Comparison of ENCODE assay signal across 9 cellular contexts in the genomic region with DNA sequence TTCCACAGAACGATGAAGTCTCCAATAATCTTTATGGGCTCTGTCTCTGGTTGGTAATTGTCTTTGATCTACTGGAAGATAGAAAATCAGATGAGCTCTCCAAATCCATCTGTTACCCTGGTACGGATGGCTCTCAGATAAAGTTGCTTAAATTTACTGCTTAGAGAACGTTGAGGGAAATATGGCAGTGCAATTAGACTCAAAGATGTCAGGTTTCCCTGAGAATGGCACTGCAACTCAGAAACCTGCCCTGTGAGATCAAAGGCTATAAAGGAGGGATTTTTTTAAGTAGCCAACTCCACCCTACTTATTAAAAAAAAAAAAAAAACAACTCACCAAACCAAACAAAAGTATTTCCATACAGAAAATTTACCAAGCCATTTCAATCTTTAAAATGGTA. TPM values are rescaled to one million over a fixed set of nuclear protein-coding genes. Genes with fewer than 3 reads are reported as not detected.
DNase-seq lines count a peak whose midpoint lies in the region; ATAC-seq and TF ChIP-seq lines count a peak whose summit lies in the region.
"Had no signal": no experiment of that assay in that cellular context is flagged by ENCODE, and none has a peak within 500 bp of the region (broad histone marks: within the 10 kb centered on the region; RNA-seq: fewer than 3 reads in every experiment).

No MANE protein-coding gene starts in this region.

- peaks cover 43% of the 10 kb centered on the region for H3K36me3 Mint-ChIP-seq in MCF 10A (ENCODE audit: insufficient read depth, unreplicated experiment)

- DNase-seq in MCF 10A (ENCODE audit: unreplicated experiment): no peak
- no peak for DNase-seq in osteoblast (ENCODE audit: insufficient read length, low spot score, missing footprints)
- no peak for DNase-seq in HCEC 1CT
- DNase-seq in NCI-H510A (lab: John Stamatoyannopoulos, UW): no peak
- no peak for DNase-seq in RPMI8226

- CTCF ChIA-PET in MCF 10A (lab: Yijun Ruan, JAX): interaction anchor here (0.7 to 14.7 kb wide), 8 partner anchors 9 to 103 kb away, joined by 3 to 239 read pairs (median 3); no protein-coding TSS in a partner anchor

- peaks cover 44% of the 10 kb centered on the region for H3K4me1 Mint-ChIP-seq in MCF 10A (ENCODE audit: insufficient read depth, unreplicated experiment)

- H3K27me3 Mint-ChIP-seq in MCF 10A (ENCODE audit: insufficient read depth, unreplicated experiment): no peaks in the 10 kb centered on the region

- H3K27ac ChIP-seq in BLaER1 treated with 17β-estradiol and CSF1 and Interleukin-3, amounts not matched to agents 10 nM and 100 nM: peak overlapping the region in 5 of 11 experiments; percentile 23 to 69 (median 44); a peak in 7 of 22 replicates
- peak overlapping the region; percentile 100 for H3K27ac ChIP-seq in KMS-11
- no peak overlapping the region for H3K27ac ChIP-seq in osteoblast (ENCODE audit: low read depth, low read length)

- TF ChIP-seq CTCF in KMS-11 (conservative IDR thresholded peaks at IDR 0.05; ENCODE audit: low read depth, low read length) (no peak), MCF 10A (IDR thresholded peaks at IDR 0.05; ENCODE audit: unreplicated experiment) (no peak), osteoblast (IDR thresholded peaks at IDR 0.05; ENCODE audit: extremely low read depth, low read depth, low read length) (no peak)

- H3K79me2 ChIP-seq in KMS-11 (ENCODE audit: insufficient read depth, low read depth): peaks cover 39% of the 10 kb centered on the region
- H3K79me2 ChIP-seq in osteoblast (ENCODE audit: insufficient read depth, low read length): no peaks in the 10 kb centered on the region

- H3K4me1 ChIP-seq in BLaER1 treated with 17β-estradiol and CSF1 and Interleukin-3, amounts not matched to agents 10 nM and 100 nM: peaks cover 19 to 54% (median 34%) of the 10 kb centered on the region in 10 experiments
- peaks cover 65% of the 10 kb centered on the region for H3K4me1 ChIP-seq in KMS-11 (ENCODE audit: low read depth, poor library complexity, severe bottlenecking)
- peaks cover 17% of the 10 kb centered on the region for H3K4me1 ChIP-seq in osteoblast (ENCODE audit: insufficient read depth, low read length)

- H3K27ac Mint-ChIP-seq in MCF 10A (ENCODE audit: low read depth, unreplicated experiment): peak overlapping the region; percentile 99

- intact Hi-C loops in MCF 10A (cut with micrococcal nuclease): no loop called here

- POLR2A ChIA-PET in MCF 10A (lab: Yijun Ruan, JAX): interaction anchor here (0.6 to 9.8 kb wide), 17 partner anchors 10 to 534 kb away, joined by 3 to 274 read pairs (median 4); a partner anchor contains a TSS

- peak overlapping the region in 10 of 11 experiments; percentile 78 to 99 (median 92); a peak in 17 of 22 replicates for H3K4me2 ChIP-seq in BLaER1 treated with 17β-estradiol and CSF1 and Interleukin-3, amounts not matched to agents 10 nM and 100 nM
- H3K4me2 ChIP-seq in KMS-11 (peak overlapping the region; percentile 68), osteoblast (ENCODE audit: insufficient read depth, low read length) (peak overlapping the region; percentile 94)

- 0 out of 22 replicates have a peak, but pooled peaks cover 0 to 3% (median 0%) of the 10 kb centered on the region in 11 experiments for H3K27me3 ChIP-seq in BLaER1 treated with 17β-estradiol and CSF1 and Interleukin-3, amounts not matched to agents 10 nM and 100 nM
- H3K27me3 ChIP-seq in KMS-11 (ENCODE audit: insufficient read depth, low read depth) (no peaks in the 10 kb centered on the region), osteoblast (ENCODE audit: insufficient read depth, low read length) (no peaks in the 10 kb centered on the region)
- H3K27me3 ChIP-seq: right atrium auricular region had no signal

- H3K4me3 ChIP-seq in BLaER1 treated with 17β-estradiol and CSF1 and Interleukin-3, amounts not matched to agents 10 nM and 100 nM: peak overlapping the region in 3 of 10 experiments; percentile 52 to 68 (median 57); a peak in 5 of 20 replicates
- no peak overlapping the region for H3K4me3 ChIP-seq in KMS-11 (IDR thresholded peaks at IDR 0.05; ENCODE audit: insufficient read depth, low read depth, low read length)
- no peak overlapping the region for H3K4me3 ChIP-seq in osteoblast (ENCODE audit: insufficient read depth, low read length)

- H3K9me3 Mint-ChIP-seq in MCF 10A (ENCODE audit: unreplicated experiment): no peaks in the 10 kb centered on the region

- H3K4me3 Mint-ChIP-seq in MCF 10A (ENCODE audit: unreplicated experiment): peak overlapping the region; percentile 85

- H4K20me1 ChIP-seq in BLaER1 treated with 17β-estradiol and CSF1 and Interleukin-3, amounts not matched to agents 10 nM and 100 nM: no peaks in the 10 kb centered on the region
- H4K20me1 ChIP-seq in KMS-11 (ENCODE audit: insufficient read depth): no peaks in the 10 kb centered on the region
- H4K20me1 ChIP-seq in osteoblast (ENCODE audit: insufficient read depth, low read length): no peaks in the 10 kb centered on the region

- H2AFZ ChIP-seq in KMS-11 (ENCODE audit: low read depth) (peak overlapping the region; percentile 20; the same call in 1 of the 2 replicates), osteoblast (ENCODE audit: low read length) (no peak overlapping the region)

- no peaks in the 10 kb centered on the region; a peak in 1 of 22 replicates for H3K9me3 ChIP-seq in BLaER1 treated with 17β-estradiol and CSF1 and Interleukin-3, amounts not matched to agents 10 nM and 100 nM (replicated peaks in 1 of 11)
- no peaks in the 10 kb centered on the region for H3K9me3 ChIP-seq in osteoblast (ENCODE audit: low read depth, low read length)
- H3K9me3 ChIP-seq: right atrium auricular region had no signal

- peak overlapping the region in 1 of 11 experiments; percentile 53; a peak in 1 of 22 replicates for H3K9ac ChIP-seq in BLaER1 treated with 17β-estradiol and CSF1 and Interleukin-3, amounts not matched to agents 10 nM and 100 nM
- H3K9ac ChIP-seq in KMS-11: peak overlapping the region; percentile 86

- H3K36me3 ChIP-seq in BLaER1 treated with 17β-estradiol and CSF1 and Interleukin-3, amounts not matched to agents 10 nM and 100 nM: no peaks in the 10 kb centered on the region
- H3K36me3 ChIP-seq in KMS-11 (ENCODE audit: insufficient read depth) (no peaks in the 10 kb centered on the region), osteoblast (ENCODE audit: insufficient read depth, low read length) (no peaks in the 10 kb centered on the region)
- H3K36me3 ChIP-seq: right atrium auricular region had no signal

- no peak for ATAC-seq in HG03280 (IDR thresholded peaks at IDR 0.05; ENCODE audit: unreplicated experiment)

- TSS peak; percentile 87 for BruUV-seq in MCF 10A (replicated peaks; lab: Mats Ljungman, UMichigan)

RNA-seq across cellular contexts. Expression of a gene that starts 0.8 kb away (rescaled TPM):
- total RNA-seq in MCF 10A (2022) (91.6 and 124 TPM in 2 replicates), osteoblast (1.2 and 1.8 TPM in 2 replicates)

RNA-seq across cellular contexts. Expression of a gene that starts 30.5 kb away (rescaled TPM):
- total RNA-seq in MCF 10A (2022) (46.2 and 50.0 TPM in 2 replicates), osteoblast (74.6 and 76.0 TPM in 2 replicates)

Comparison
In these comparisons a context has a peak if more than half of its experiments do, and no peak if none do; other contexts are left out.
1. RNA of a gene that starts 0.8 kb away (total RNA-seq): 91.6 to 124 TPM in MCF 10A; 1.2 to 1.8 TPM in osteoblast; every median in the first group is over 10 times any median in the second.
2. Peak in every context shown above with its lines, with median percentiles within 50 percentile points of each other: H3K4me2 ChIP-seq.